In the genomic region with DNA sequence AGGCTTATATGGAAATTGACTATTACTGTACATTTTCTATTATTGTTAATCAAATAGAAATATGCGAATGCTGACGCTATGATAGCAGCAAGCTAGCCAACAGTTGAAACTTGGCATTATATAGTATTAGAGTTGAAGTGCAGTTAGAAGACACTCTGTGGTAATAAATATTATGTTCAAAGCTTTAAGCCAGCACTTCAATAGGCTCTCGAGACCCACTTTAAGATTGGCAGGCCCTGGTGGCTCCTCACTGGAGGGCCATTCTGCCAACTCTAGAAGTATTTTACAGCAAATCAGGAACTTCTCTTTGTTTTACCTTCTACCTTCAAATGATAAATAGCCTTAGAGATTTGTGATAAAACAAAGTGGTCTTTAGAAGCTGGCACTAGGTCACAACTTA, we compare ENCODE assay signal across 25 cellular contexts.
"Had no signal": no experiment of that assay in that cellular context is flagged by ENCODE, and none has a peak within 500 bp of the region (broad histone marks: within the 10 kb centered on the region; RNA-seq: fewer than 3 reads in every experiment).

No MANE protein-coding gene starts in this region.

- H3K27me3 ChIP-seq: colonic mucosa, gastrocnemius medialis, neural progenitor cell, ovary, sigmoid colon, testis, tibial nerve had no signal

- H3K4me1 ChIP-seq: colonic mucosa, gastrocnemius medialis, neural progenitor cell, psoas muscle, sigmoid colon, testis, tibial nerve had no signal

- H3K27ac ChIP-seq: colonic mucosa, epithelial cell of prostate, gastrocnemius medialis, neural progenitor cell, ovary, psoas muscle, sigmoid colon, testis, tibial nerve had no signal

- H3K9me3 ChIP-seq: colonic mucosa, gastrocnemius medialis, ovary, sigmoid colon, testis, tibial nerve had no signal

- H3K4me3 ChIP-seq: colonic mucosa, gastrocnemius medialis, neural progenitor cell, ovary, psoas muscle, sigmoid colon, testis, tibial nerve had no signal

- H3K36me3 ChIP-seq: colonic mucosa, gastrocnemius medialis, neural progenitor cell, ovary, sigmoid colon, tibial nerve had no signal

- ATAC-seq: esophagus mucosa; gastrocnemius medialis; naive thymus-derived CD4-positive, alpha-beta T cell; psoas muscle; right cardiac atrium; stimulated activated memory B cell treated with anti-CD40 and anti-IgM and Interleukin-4, amounts not matched to agents 10 μg/mL and 1 μg/mL and 100 μg/mL, for 72 hours; stimulated activated naive CD8-positive, alpha-beta T cell treated with anti-CD3 and anti-CD28 coated beads, Interleukin-15, Interleukin-2, amounts not matched to agents 100 U/mL and 50 U/mL, for 24 hours had no signal

- DNase-seq: colonic mucosa; effector CD8-positive, alpha-beta T cell; endodermal cell; foreskin fibroblast; gastrocnemius medialis; head of caudate nucleus; mammary epithelial cell; mesendoderm; midbrain; naive thymus-derived CD4-positive, alpha-beta T cell; nucleus accumbens; ovary; posterior cingulate gyrus; psoas muscle; right cardiac atrium; sigmoid colon; stimulated activated CD4-positive, alpha-beta T cell treated with anti-CD3 and anti-CD28 coated beads, Interleukin-4, amount 100 ng/mL, for 4 hours; stimulated activated naive CD8-positive, alpha-beta T cell treated with anti-CD3 and anti-CD28 coated beads, Interleukin-15, Interleukin-2, amounts not matched to agents 100 U/mL and 50 U/mL, for 24 hours; substantia nigra; testis had no signal
